In genomic region chr1:30763654-30764248, GRCh38 we compare ENCODE assay signal across 8 cellular contexts. TPM values are rescaled to one million over a fixed set of nuclear protein-coding genes. Genes with fewer than 3 reads are reported as not detected.
DNase-seq lines count a peak whose midpoint lies in the region; ATAC-seq lines count a peak whose summit lies in the region.

No MANE protein-coding gene starts in this region.

- ATAC-seq in T-helper 17 cell (no peak), GM21381 (IDR thresholded peaks at IDR 0.05; ENCODE audit: unreplicated experiment) (no peak)
- ATAC-seq in natural killer cell treated with Interleukin-12 subunit alpha and Interleukin-12 subunit beta and Interleukin-15 and Interleukin-18, amount 100 ng/mL, for 72 hours, result no peak

- no peaks in the 10 kb centered on the region for H3K27me3 ChIP-seq in skeletal muscle satellite cell (ENCODE audit: control insufficient read depth, insufficient read depth, low read length)
- H3K27me3 ChIP-seq in Karpas-422 (ENCODE audit: low read length), result no peaks in the 10 kb centered on the region

- no peaks in the 10 kb centered on the region for H3K9me3 Mint-ChIP-seq in natural killer cell treated with Interleukin-12 subunit alpha and Interleukin-12 subunit beta and Interleukin-15 and Interleukin-18, amount 100 ng/mL, for 72 hours

- H3K36me3 ChIP-seq in skeletal muscle satellite cell (ENCODE audit: insufficient read depth, low read length), result no peaks in the 10 kb centered on the region
- no peaks in the 10 kb centered on the region for H3K36me3 ChIP-seq in Karpas-422 (ENCODE audit: insufficient read depth, low read length)

- no peak overlapping the region for H2AFZ ChIP-seq in Karpas-422 (ENCODE audit: low read length)

- H3K36me3 Mint-ChIP-seq in T-helper 17 cell (ENCODE audit: low read depth), result no peaks in the 10 kb centered on the region
- H3K36me3 Mint-ChIP-seq in natural killer cell treated with Interleukin-12 subunit alpha and Interleukin-12 subunit beta and Interleukin-15 and Interleukin-18, amount 100 ng/mL, for 72 hours, result no peaks in the 10 kb centered on the region

- H3K4me3 ChIP-seq in skeletal muscle satellite cell (ENCODE audit: low read length) (no peak overlapping the region), Karpas-422 (ENCODE audit: low read length) (no peak overlapping the region)

- H3K27ac ChIP-seq in Karpas-422 (ENCODE audit: low read length), result no peak overlapping the region

- peak overlapping the region; percentile 100 for H3K27ac Mint-ChIP-seq in T-helper 17 cell
- peak overlapping the region in 1 of 2 donors; percentile 59 for H3K27ac Mint-ChIP-seq in natural killer cell treated with Interleukin-12 subunit alpha and Interleukin-12 subunit beta and Interleukin-15 and Interleukin-18, amount 100 ng/mL, for 72 hours

- no peaks in the 10 kb centered on the region for H3K79me2 ChIP-seq in Karpas-422 (ENCODE audit: low read length)

- peak; percentile 51 for DNase-seq in ELR (ENCODE audit: low read depth)
- DNase-seq in T-helper 17 cell, result no peak
- DNase-seq in hippocampal formation (lab: John Stamatoyannopoulos, UW), result peak; percentile 22 to 46
- no peak for DNase-seq in Karpas-422
- DNase-seq in natural killer cell treated with Interleukin-12 subunit alpha and Interleukin-12 subunit beta and Interleukin-15 and Interleukin-18, amount 100 ng/mL, for 72 hours (ENCODE audit: low spot score), result no peak
- DNase-seq in MV-4-11 (lab: John Stamatoyannopoulos, UW), result no peak

- H4K20me1 ChIP-seq in Karpas-422 (ENCODE audit: insufficient read depth, low read depth, low read length), result 0 out of 2 replicates have a peak, but pooled peaks cover 4% of the 10 kb centered on the region

- H3K9me3 ChIP-seq in T-helper 17 cell (ENCODE audit: control insufficient read depth, low read length, poor library complexity, severe bottlenecking) (no peaks in the 10 kb centered on the region), skeletal muscle satellite cell (replicated peaks; ENCODE audit: low read length) (no peaks in the 10 kb centered on the region), Karpas-422 (ENCODE audit: low read length) (no peaks in the 10 kb centered on the region)

- no peak overlapping the region for H3K4me3 Mint-ChIP-seq in T-helper 17 cell
- no peak overlapping the region for H3K4me3 Mint-ChIP-seq in natural killer cell treated with Interleukin-12 subunit alpha and Interleukin-12 subunit beta and Interleukin-15 and Interleukin-18, amount 100 ng/mL, for 72 hours

- no peak overlapping the region for H3K4me2 ChIP-seq in skeletal muscle satellite cell (ENCODE audit: low read length)
- H3K4me2 ChIP-seq in Karpas-422 (ENCODE audit: low read depth, low read length, poor library complexity, severe bottlenecking), result no peak overlapping the region

- peaks cover 27% of the 10 kb centered on the region for H3K4me1 ChIP-seq in skeletal muscle satellite cell (ENCODE audit: control insufficient read depth, insufficient read depth, low read length)
- H3K4me1 ChIP-seq in Karpas-422 (ENCODE audit: low read length), result peaks cover 48% of the 10 kb centered on the region

- no peaks in the 10 kb centered on the region for H3K27me3 Mint-ChIP-seq in T-helper 17 cell
- no peaks in the 10 kb centered on the region for H3K27me3 Mint-ChIP-seq in natural killer cell treated with Interleukin-12 subunit alpha and Interleukin-12 subunit beta and Interleukin-15 and Interleukin-18, amount 100 ng/mL, for 72 hours

- H3K9me2 ChIP-seq in Karpas-422 (replicated peaks; ENCODE audit: insufficient read depth, low read length), result no peaks in the 10 kb centered on the region

- H3K4me1 Mint-ChIP-seq in T-helper 17 cell, result peaks cover 40% of the 10 kb centered on the region
- H3K4me1 Mint-ChIP-seq in natural killer cell treated with Interleukin-12 subunit alpha and Interleukin-12 subunit beta and Interleukin-15 and Interleukin-18, amount 100 ng/mL, for 72 hours (ENCODE audit: low read depth in 2 of 2), result peaks cover 22 to 23% of the 10 kb centered on the region in 2 donors

- H3K9ac ChIP-seq in skeletal muscle satellite cell (ENCODE audit: low read depth, low read length) (peak overlapping the region; percentile 51), Karpas-422 (ENCODE audit: low read length) (no peak overlapping the region)

RNA-seq across cellular contexts. Expression of gene LAPTM5, which starts 6.2 kb away (rescaled TPM):
- 100 to 1,000 TPM; 563 to 601 TPM for total RNA-seq in T-helper 17 cell
- 0.44 and 0.76 TPM in 2 replicates for total RNA-seq in skeletal muscle satellite cell (2012; rRNA removed)
- 117 and 184 TPM in 2 replicates for total RNA-seq in Karpas-422 (2014; rRNA removed; shearing (Covaris generic); ENCODE audit: low replicate concordance)
- total RNA-seq in natural killer cell treated with Interleukin-12 subunit alpha and Interleukin-12 subunit beta and Interleukin-15 and Interleukin-18, amount 100 ng/mL, for 72 hours, result 100 to 1,000 TPM; 150 to 153 TPM

RNA-seq across cellular contexts. Expression of gene MATN1, which starts 40.4 kb away (rescaled TPM):
- 1 to 10 TPM; 2.1 to 3.7 TPM for total RNA-seq in T-helper 17 cell
- under 0.01 TPM in 1 of 2 replicates, not detected in the other for total RNA-seq in skeletal muscle satellite cell (2012; rRNA removed)
- total RNA-seq in Karpas-422 (2014; rRNA removed; shearing (Covaris generic); ENCODE audit: low replicate concordance), result 0.19 and 1.2 TPM in 2 replicates
- total RNA-seq in natural killer cell treated with Interleukin-12 subunit alpha and Interleukin-12 subunit beta and Interleukin-15 and Interleukin-18, amount 100 ng/mL, for 72 hours, result 1 to 10 TPM in 1 of 2 donors, under 1 TPM in 1; 0.31 to 1.1 TPM

Comparison
In these comparisons a context has a peak if more than half of its experiments do, and no peak if none do; other contexts are left out.
1. DNase-seq: peak in ELR (single experiment) and hippocampal formation (2 of 2); none in T-helper 17 cell (0 of 3), Karpas-422 (single experiment), natural killer cell treated with Interleukin-12 subunit alpha and Interleukin-12 subunit beta and Interleukin-15 and Interleukin-18, amount 100 ng/mL, for 72 hours (single experiment) and MV-4-11 (single experiment).